In genomic region chr13:49754146-49754545, GRCh38 we compare ENCODE assay signal across 1 cellular context.
TF ChIP-seq lines count a peak whose summit lies in the region.

No MANE protein-coding gene starts in this region.

TF ChIP-seq in GM12878, 131 proteins besides CTCF, POLR2A, EP300 and RAD21:
- TF ChIP-seq RAD51 (IDR thresholded peaks at IDR 0.05) (no peak), ZBTB4 (CRISPR knock-in tag; IDR thresholded peaks at IDR 0.05) (no peak), SUZ12 (IDR thresholded peaks at IDR 0.05; ENCODE audit: unreplicated experiment) (no peak), PBX3 (IDR thresholded peaks at IDR 0.05; ENCODE audit: insufficient replicate concordance, low read depth, low read length) (no peak), PML (IDR thresholded peaks at IDR 0.05; ENCODE audit: low read length) (no peak), HDAC2 (IDR thresholded peaks at IDR 0.05) (no peak), REST (IDR thresholded peaks at IDR 0.05; ENCODE audit: low read depth, low read length) (no peak), STAT1 (conservative IDR thresholded peaks at IDR 0.05) (no peak), JUNB (IDR thresholded peaks at IDR 0.05) (no peak), IRF3 (IDR thresholded peaks at IDR 0.05) (no peak), JUND (IDR thresholded peaks at IDR 0.05; ENCODE audit: low read depth, low read length) (no peak), NFIC (IDR thresholded peaks at IDR 0.05; ENCODE audit: low read depth, low read length) (no peak), USF2 (IDR thresholded peaks at IDR 0.05; ENCODE audit: borderline replicate concordance, low read depth, low read length) (no peak), TBL1XR1 (IDR thresholded peaks at IDR 0.05; ENCODE audit: low read depth, low read length) (no peak), BMI1 (IDR thresholded peaks at IDR 0.05; ENCODE audit: borderline replicate concordance) (no peak), POLR2AphosphoS2 (IDR thresholded peaks at IDR 0.05; ENCODE audit: low read depth, low read length) (no peak), GATAD2B (conservative IDR thresholded peaks at IDR 0.05; ENCODE audit: low read depth) (no peak)
- TF ChIP-seq, protein P1, sequence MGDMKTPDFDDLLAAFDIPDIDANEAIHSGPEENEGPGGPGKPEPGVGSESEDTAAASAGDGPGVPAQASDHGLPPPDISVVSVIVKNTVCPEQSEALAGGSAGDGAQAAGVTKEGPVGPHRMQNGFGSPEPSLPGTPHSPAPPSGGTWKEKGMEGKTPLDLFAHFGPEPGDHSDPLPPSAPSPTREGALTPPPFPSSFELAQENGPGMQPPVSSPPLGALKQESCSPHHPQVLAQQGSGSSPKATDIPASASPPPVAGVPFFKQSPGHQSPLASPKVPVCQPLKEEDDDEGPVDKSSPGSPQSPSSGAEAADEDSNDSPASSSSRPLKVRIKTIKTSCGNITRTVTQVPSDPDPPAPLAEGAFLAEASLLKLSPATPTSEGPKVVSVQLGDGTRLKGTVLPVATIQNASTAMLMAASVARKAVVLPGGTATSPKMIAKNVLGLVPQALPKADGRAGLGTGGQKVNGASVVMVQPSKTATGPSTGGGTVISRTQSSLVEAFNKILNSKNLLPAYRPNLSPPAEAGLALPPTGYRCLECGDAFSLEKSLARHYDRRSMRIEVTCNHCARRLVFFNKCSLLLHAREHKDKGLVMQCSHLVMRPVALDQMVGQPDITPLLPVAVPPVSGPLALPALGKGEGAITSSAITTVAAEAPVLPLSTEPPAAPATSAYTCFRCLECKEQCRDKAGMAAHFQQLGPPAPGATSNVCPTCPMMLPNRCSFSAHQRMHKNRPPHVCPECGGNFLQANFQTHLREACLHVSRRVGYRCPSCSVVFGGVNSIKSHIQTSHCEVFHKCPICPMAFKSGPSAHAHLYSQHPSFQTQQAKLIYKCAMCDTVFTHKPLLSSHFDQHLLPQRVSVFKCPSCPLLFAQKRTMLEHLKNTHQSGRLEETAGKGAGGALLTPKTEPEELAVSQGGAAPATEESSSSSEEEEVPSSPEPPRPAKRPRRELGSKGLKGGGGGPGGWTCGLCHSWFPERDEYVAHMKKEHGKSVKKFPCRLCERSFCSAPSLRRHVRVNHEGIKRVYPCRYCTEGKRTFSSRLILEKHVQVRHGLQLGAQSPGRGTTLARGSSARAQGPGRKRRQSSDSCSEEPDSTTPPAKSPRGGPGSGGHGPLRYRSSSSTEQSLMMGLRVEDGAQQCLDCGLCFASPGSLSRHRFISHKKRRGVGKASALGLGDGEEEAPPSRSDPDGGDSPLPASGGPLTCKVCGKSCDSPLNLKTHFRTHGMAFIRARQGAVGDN (IDR thresholded peaks at IDR 0.05), result no peak
TF ChIP-seq in GM12878: peak in this region for 0.
